8 cellular contexts compared by ENCODE assay signal in genomic region chr16:1782408-1783247, GRCh38. TPM values are rescaled to one million over a fixed set of nuclear protein-coding genes. Genes with fewer than 3 reads are reported as not detected.
DNase-seq lines count a peak whose midpoint lies in the region; ATAC-seq and TF ChIP-seq lines count a peak whose summit lies in the region.

A gene with protein sequence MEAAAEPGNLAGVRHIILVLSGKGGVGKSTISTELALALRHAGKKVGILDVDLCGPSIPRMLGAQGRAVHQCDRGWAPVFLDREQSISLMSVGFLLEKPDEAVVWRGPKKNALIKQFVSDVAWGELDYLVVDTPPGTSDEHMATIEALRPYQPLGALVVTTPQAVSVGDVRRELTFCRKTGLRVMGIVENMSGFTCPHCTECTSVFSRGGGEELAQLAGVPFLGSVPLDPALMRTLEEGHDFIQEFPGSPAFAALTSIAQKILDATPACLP (plus strand): TSS chr16:1782960. CDS start chr16:1783021, 61 bp downstream.
Gene SPSB3 (minus strand): TSS chr16:1782571. CDS start chr16:1781483, 1,088 bp downstream.

- H3K9ac ChIP-seq in fibroblast of lung (ENCODE audit: insufficient read depth, low read length) = peak within 1 kb of the TSS; percentile 86

- no peaks in the 10 kb centered on the region for H3K9me3 ChIP-seq in RWPE2 (ENCODE audit: severe bottlenecking)
- H3K9me3 ChIP-seq in fibroblast of lung (ENCODE audit: control insufficient read depth, insufficient read depth, low read depth, low read length) = no peaks in the 10 kb centered on the region
- H3K9me3 ChIP-seq in naive thymus-derived CD4-positive, alpha-beta T cell (ENCODE audit: control insufficient read depth in 2 of 3, low read length in 3 of 3) = no peaks in the 10 kb centered on the region

- DNase-seq in EH (ENCODE audit: low read depth) = peak; percentile 100
- DNase-seq in H4 (ENCODE audit: low spot score) = peak; percentile 100
- peak; percentile 100 for DNase-seq in LoVo (ENCODE audit: low spot score)
- DNase-seq in RWPE2 (ENCODE audit: low spot score) = peak; percentile 100
- DNase-seq in activated T-helper 2 cell treated with anti-CD3 and anti-CD28 coated beads, Interferon-gamma antibody, Interleukin-2, Interleukin-4, amounts not matched to agents 10 μg/mL and 5 μg/mL and 100 μg/mL, durations not matched to agents 14 hours and 24 hours and 36 hours (ENCODE audit: low spot score) = peak; percentile 99
- peak; percentile 100 for DNase-seq in fibroblast of lung (ENCODE audit: low read depth in 2 of 2)
- peak; percentile 83 to 98 (median 97) for DNase-seq in naive thymus-derived CD4-positive, alpha-beta T cell
- DNase-seq in stimulated activated naive B cell treated with anti-CD40 and anti-IgM and Interleukin-4, amounts not matched to agents 10 μg/mL and 1 μg/mL and 100 μg/mL, for 72 hours = peak; percentile 100

- CTCF ChIA-PET in naive thymus-derived CD4-positive, alpha-beta T cell (lab: Charles Lee) = interaction anchor here (0.6 to 1.6 kb wide), 5 partner anchors 9 to 291 kb away, joined by 3 to 13 read pairs (median 8); partner anchors contain the start of genes EME2, MAPK8IP3, MRPS34 and NME3

- H3K79me2 ChIP-seq in fibroblast of lung (ENCODE audit: control insufficient read depth, insufficient read depth, low read length) = peaks cover 31% of the 10 kb centered on the region

- no peaks in the 10 kb centered on the region for H3K27me3 ChIP-seq in RWPE2 (ENCODE audit: insufficient read depth, poor library complexity, severe bottlenecking)
- H3K27me3 ChIP-seq in fibroblast of lung (ENCODE audit: control insufficient read depth, insufficient read depth, low read length) = no peaks in the 10 kb centered on the region
- H3K27me3 ChIP-seq in naive thymus-derived CD4-positive, alpha-beta T cell (ENCODE audit: control insufficient read depth in 2 of 2, insufficient read depth in 2 of 2, low read length in 2 of 2) = no peaks in the 10 kb centered on the region

- H3K9me3 Mint-ChIP-seq in activated T-helper 2 cell treated with anti-CD3 and anti-CD28 coated beads, Interferon-gamma antibody, Interleukin-2, Interleukin-4, amounts not matched to agents 10 μg/mL and 5 μg/mL and 100 μg/mL, durations not matched to agents 14 hours and 24 hours and 36 hours = no peaks in the 10 kb centered on the region
- no peaks in the 10 kb centered on the region for H3K9me3 Mint-ChIP-seq in naive thymus-derived CD4-positive, alpha-beta T cell
- H3K9me3 Mint-ChIP-seq in stimulated activated naive B cell treated with anti-CD40 and anti-IgM and Interleukin-4, amounts not matched to agents 10 μg/mL and 1 μg/mL and 100 μg/mL, for 72 hours = no peaks in the 10 kb centered on the region

- peak within 1 kb of the TSS; percentile 95 for H3K4me3 ChIP-seq in RWPE2 (ENCODE audit: severe bottlenecking)
- peak within 1 kb of the TSS; percentile 89 to 96 (median 92) for H3K4me3 ChIP-seq in fibroblast of lung (replicated peaks in 1 of 4; ENCODE audit: control extremely low read depth in 1 of 4, insufficient read depth in 1 of 4, low read depth in 3 of 4, low read length in 4 of 4)
- peak within 1 kb of the TSS; percentile 92 for H3K4me3 ChIP-seq in naive thymus-derived CD4-positive, alpha-beta T cell (ENCODE audit: low read length)

- H3K27ac ChIP-seq in RWPE2 (ENCODE audit: poor library complexity, severe bottlenecking) = peak within 1 kb of the TSS; percentile 45
- peak within 1 kb of the TSS; percentile 62 for H3K27ac ChIP-seq in fibroblast of lung (ENCODE audit: insufficient read depth, low read length)
- peak within 1 kb of the TSS; percentile 76 for H3K27ac ChIP-seq in naive thymus-derived CD4-positive, alpha-beta T cell (ENCODE audit: low read depth, low read length)

- no peaks in the 10 kb centered on the region for H3K27me3 Mint-ChIP-seq in activated T-helper 2 cell treated with anti-CD3 and anti-CD28 coated beads, Interferon-gamma antibody, Interleukin-2, Interleukin-4, amounts not matched to agents 10 μg/mL and 5 μg/mL and 100 μg/mL, durations not matched to agents 14 hours and 24 hours and 36 hours (ENCODE audit: low read depth)
- peaks cover 0 to 2% (median 0%) of the 10 kb centered on the region in 5 donors for H3K27me3 Mint-ChIP-seq in naive thymus-derived CD4-positive, alpha-beta T cell
- no peaks in the 10 kb centered on the region for H3K27me3 Mint-ChIP-seq in stimulated activated naive B cell treated with anti-CD40 and anti-IgM and Interleukin-4, amounts not matched to agents 10 μg/mL and 1 μg/mL and 100 μg/mL, for 72 hours

- peaks cover 26% of the 10 kb centered on the region for H3K36me3 ChIP-seq in RWPE2 (ENCODE audit: low read depth)
- peaks cover 15% of the 10 kb centered on the region for H3K36me3 ChIP-seq in fibroblast of lung (ENCODE audit: control insufficient read depth, insufficient read depth, low read length)
- peaks cover 0 to 52% (median 0%) of the 10 kb centered on the region in 3 experiments for H3K36me3 ChIP-seq in naive thymus-derived CD4-positive, alpha-beta T cell (ENCODE audit: control insufficient read depth in 2 of 3, insufficient read depth in 3 of 3, low read length in 3 of 3)

- H2AFZ ChIP-seq in fibroblast of lung (ENCODE audit: low read length) = peak within 1 kb of the TSS; percentile 1

- no peaks in the 10 kb centered on the region for H4K20me1 ChIP-seq in fibroblast of lung (ENCODE audit: control insufficient read depth, extremely low read depth, insufficient read depth, low read length)

- peaks cover 11% of the 10 kb centered on the region for H3K4me1 Mint-ChIP-seq in activated T-helper 2 cell treated with anti-CD3 and anti-CD28 coated beads, Interferon-gamma antibody, Interleukin-2, Interleukin-4, amounts not matched to agents 10 μg/mL and 5 μg/mL and 100 μg/mL, durations not matched to agents 14 hours and 24 hours and 36 hours (ENCODE audit: low read depth)
- peaks cover 0 to 48% (median 22%) of the 10 kb centered on the region in 7 donors for H3K4me1 Mint-ChIP-seq in naive thymus-derived CD4-positive, alpha-beta T cell
- H3K4me1 Mint-ChIP-seq in stimulated activated naive B cell treated with anti-CD40 and anti-IgM and Interleukin-4, amounts not matched to agents 10 μg/mL and 1 μg/mL and 100 μg/mL, for 72 hours = peaks cover 15 to 39% of the 10 kb centered on the region in 2 donors

- POLR2A ChIA-PET in naive thymus-derived CD4-positive, alpha-beta T cell (lab: Charles Lee) = interaction anchor here (0.5 to 3.7 kb wide), 34 partner anchors 8 to 1146 kb away, joined by 3 to 93 read pairs (median 4); partner anchors contain the start of genes AMDHD2, ATP6V0C, EME2 and FAHD1

- H3K4me1 ChIP-seq in RWPE2 (ENCODE audit: insufficient read depth, poor library complexity, severe bottlenecking) (peaks cover 6% of the 10 kb centered on the region), fibroblast of lung (ENCODE audit: control insufficient read depth, extremely low read depth, insufficient read depth, low read length) (peaks cover 2% of the 10 kb centered on the region)
- H3K4me1 ChIP-seq in naive thymus-derived CD4-positive, alpha-beta T cell (ENCODE audit: control insufficient read depth in 2 of 2, insufficient read depth in 2 of 2, low read length in 2 of 2) = peaks cover 13 to 28% of the 10 kb centered on the region in 2 donors

- peak; percentile 88 for ATAC-seq in RWPE2 (ENCODE audit: low read depth)
- ATAC-seq in naive thymus-derived CD4-positive, alpha-beta T cell = peak; percentile 92
- ATAC-seq in stimulated activated naive B cell treated with anti-CD40 and anti-IgM and Interleukin-4, amounts not matched to agents 10 μg/mL and 1 μg/mL and 100 μg/mL, for 72 hours (replicated peaks) = peak; percentile 90 to 92

- peak within 1 kb of the TSS; percentile 86 for H3K4me2 ChIP-seq in fibroblast of lung (ENCODE audit: extremely low read depth, insufficient read depth, low read length)

- H3K27ac Mint-ChIP-seq in activated T-helper 2 cell treated with anti-CD3 and anti-CD28 coated beads, Interferon-gamma antibody, Interleukin-2, Interleukin-4, amounts not matched to agents 10 μg/mL and 5 μg/mL and 100 μg/mL, durations not matched to agents 14 hours and 24 hours and 36 hours = peak within 1 kb of the TSS; percentile 83
- H3K27ac Mint-ChIP-seq in naive thymus-derived CD4-positive, alpha-beta T cell = peak within 1 kb of the TSS; percentile 77 to 98 (median 93)
- H3K27ac Mint-ChIP-seq in stimulated activated naive B cell treated with anti-CD40 and anti-IgM and Interleukin-4, amounts not matched to agents 10 μg/mL and 1 μg/mL and 100 μg/mL, for 72 hours = peak within 1 kb of the TSS; percentile 94

- peak within 1 kb of the TSS; percentile 90 for H3K4me3 Mint-ChIP-seq in activated T-helper 2 cell treated with anti-CD3 and anti-CD28 coated beads, Interferon-gamma antibody, Interleukin-2, Interleukin-4, amounts not matched to agents 10 μg/mL and 5 μg/mL and 100 μg/mL, durations not matched to agents 14 hours and 24 hours and 36 hours (ENCODE audit: low read depth)
- H3K4me3 Mint-ChIP-seq in naive thymus-derived CD4-positive, alpha-beta T cell = peak within 1 kb of the TSS; percentile 90 to 98 (median 94)
- peak within 1 kb of the TSS; percentile 89 to 96 for H3K4me3 Mint-ChIP-seq in stimulated activated naive B cell treated with anti-CD40 and anti-IgM and Interleukin-4, amounts not matched to agents 10 μg/mL and 1 μg/mL and 100 μg/mL, for 72 hours

- TF ChIP-seq CTCF in RWPE2 (IDR thresholded peaks at IDR 0.05; ENCODE audit: poor library complexity, severe bottlenecking) (no peak), fibroblast of lung (conservative IDR thresholded peaks at IDR 0.05 in 1 of 2, IDR thresholded peaks at IDR 0.05 in 1 of 2; ENCODE audit: low read depth in 1 of 2, low read length in 2 of 2) (no peak)

- peaks cover 11% of the 10 kb centered on the region for H3K36me3 Mint-ChIP-seq in activated T-helper 2 cell treated with anti-CD3 and anti-CD28 coated beads, Interferon-gamma antibody, Interleukin-2, Interleukin-4, amounts not matched to agents 10 μg/mL and 5 μg/mL and 100 μg/mL, durations not matched to agents 14 hours and 24 hours and 36 hours (ENCODE audit: low read depth)
- H3K36me3 Mint-ChIP-seq in naive thymus-derived CD4-positive, alpha-beta T cell = peaks cover 0 to 3% (median 0%) of the 10 kb centered on the region in 5 donors
- peaks cover 13 to 14% of the 10 kb centered on the region in 2 donors for H3K36me3 Mint-ChIP-seq in stimulated activated naive B cell treated with anti-CD40 and anti-IgM and Interleukin-4, amounts not matched to agents 10 μg/mL and 1 μg/mL and 100 μg/mL, for 72 hours

- intact Hi-C loops in activated T-helper 2 cell treated with anti-CD3 and anti-CD28 coated beads, Interferon-gamma antibody, Interleukin-2, Interleukin-4, amounts not matched to agents 10 μg/mL and 5 μg/mL and 100 μg/mL, durations not matched to agents 14 hours and 24 hours and 36 hours (cut with micrococcal nuclease) = loop anchor here (1.0 to 5.0 kb wide), 6 partner anchors 9 to 362 kb away; partner anchors contain the start of genes FAHD1, HAGH, MAPK8IP3 and MRPS34
- intact Hi-C loops in naive thymus-derived CD4-positive, alpha-beta T cell (cut with micrococcal nuclease) = loop anchor here (1.0 to 10.0 kb wide), 8 partner anchors 9 to 1198 kb away; partner anchors contain the start of genes HAGH (in 2 of the 2), MRPS34 (in 2 of the 2), TRAF7 (in 2 of the 2) and UQCC4 (in 2 of the 2)

RNA-seq across cellular contexts. Expression of the first gene that starts in this region (rescaled TPM):
- total RNA-seq in H4 (2014; rRNA removed; shearing (Covaris generic)) = 38.9 and 112 TPM in 2 replicates
- 64.5 and 66.7 TPM in 2 replicates for total RNA-seq in activated T-helper 2 cell treated with anti-CD3 and anti-CD28 coated beads, Interferon-gamma antibody, Interleukin-2, Interleukin-4, amounts not matched to agents 10 μg/mL and 5 μg/mL and 100 μg/mL, durations not matched to agents 14 hours and 24 hours and 36 hours
- 43.6 and 49.3 TPM in 2 replicates for total RNA-seq in fibroblast of lung
- polyA plus RNA-seq in fibroblast of lung = 13.5 and 18.1 TPM in 2 replicates
- 29.5 and 48.9 TPM in 2 replicates for polyA plus RNA-seq in fibroblast of lung (2012)
- polyA minus RNA-seq in fibroblast of lung (ENCODE audit: low replicate concordance) = 7.8 and 12.7 TPM in 2 replicates
- total RNA-seq in naive thymus-derived CD4-positive, alpha-beta T cell = 10 to 100 TPM; 39.3 to 60.2 (median 48.6) TPM
- polyA plus RNA-seq in naive thymus-derived CD4-positive, alpha-beta T cell = 10 to 100 TPM; 96.7 to 98.9 TPM

RNA-seq across cellular contexts. Expression of gene SPSB3, which starts in this region (rescaled TPM):
- total RNA-seq in H4 (2014; rRNA removed; shearing (Covaris generic)) = 20.1 and 23.9 TPM in 2 replicates
- 27.1 and 28.3 TPM in 2 replicates for total RNA-seq in activated T-helper 2 cell treated with anti-CD3 and anti-CD28 coated beads, Interferon-gamma antibody, Interleukin-2, Interleukin-4, amounts not matched to agents 10 μg/mL and 5 μg/mL and 100 μg/mL, durations not matched to agents 14 hours and 24 hours and 36 hours
- 30.6 and 32.7 TPM in 2 replicates for total RNA-seq in fibroblast of lung
- 7.7 and 9.6 TPM in 2 replicates for polyA plus RNA-seq in fibroblast of lung
- 12.5 and 13.8 TPM in 2 replicates for polyA plus RNA-seq in fibroblast of lung (2012)
- polyA minus RNA-seq in fibroblast of lung (ENCODE audit: low replicate concordance) = 7.9 and 12.9 TPM in 2 replicates
- 100 to 1,000 TPM in 2 of 5 experiments, 10 to 100 TPM in 3; 38.2 to 127 (median 72.3) TPM for total RNA-seq in naive thymus-derived CD4-positive, alpha-beta T cell
- 10 to 100 TPM; 38.7 to 58.9 TPM for polyA plus RNA-seq in naive thymus-derived CD4-positive, alpha-beta T cell

Comparison
In these comparisons a context has a peak if more than half of its experiments do, and no peak if none do; other contexts are left out.
1. Peak in every context shown above with its lines: DNase-seq, ATAC-seq, H3K4me3 ChIP-seq and H3K27ac ChIP-seq.